ENCODE assay signal across 1 cellular context in the genomic region with DNA sequence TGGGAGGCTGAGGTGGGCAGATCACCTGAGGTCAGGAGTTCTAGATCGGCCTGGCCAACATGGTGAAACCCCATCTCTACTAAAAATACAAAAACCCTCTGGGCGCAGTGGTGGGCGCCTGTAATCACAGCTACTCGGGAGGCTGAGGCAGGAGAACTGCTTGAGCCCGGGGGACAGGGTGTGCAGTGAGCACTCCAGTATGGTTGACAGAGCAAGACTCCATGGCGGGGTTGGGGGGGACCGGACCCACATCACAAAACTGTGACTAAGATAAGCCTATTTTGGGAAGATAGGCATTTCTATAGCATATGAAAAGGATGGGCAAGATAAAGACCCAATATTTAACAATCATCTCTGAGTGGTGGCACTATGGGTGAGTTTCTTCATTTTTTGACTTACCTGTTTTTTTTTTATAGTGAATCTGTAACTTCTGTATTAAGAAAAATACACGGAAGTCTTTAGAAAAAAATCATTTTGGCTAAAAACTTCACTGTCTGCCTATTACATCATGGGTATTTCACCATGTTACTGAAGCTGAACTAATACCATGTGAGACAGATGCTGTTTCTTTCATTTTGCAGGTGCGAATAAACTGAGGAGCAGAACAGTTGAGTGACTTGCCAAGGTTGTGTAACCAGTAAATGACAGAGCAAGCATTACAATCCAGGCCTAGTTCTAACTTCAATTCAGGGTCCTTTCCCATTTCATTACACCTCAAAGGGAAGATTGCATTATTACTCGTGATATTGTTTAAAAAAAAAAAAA.
A peak's percentile ranks its signal among the peaks of the same experiment; 100 is the strongest.
TF ChIP-seq lines count a peak whose summit lies in the region.

No MANE protein-coding gene starts in this region.

TF ChIP-seq in K562, 482 proteins besides CTCF, POLR2A, EP300 and RAD21:
- 0 out of 2 replicates have a peak, but pooled peaks have one; percentile 40 for TF ChIP-seq CEBPG (CRISPR knock-in tag; IDR thresholded peaks at IDR 0.05)
- TF ChIP-seq CEBPG (tag; conservative IDR thresholded peaks at IDR 0.05 in 1 of 2, IDR thresholded peaks at IDR 0.05 in 1 of 2): peak; percentile 45 to 58; a peak in 3 of 4 replicates
- TF ChIP-seq KDM4B (IDR thresholded peaks at IDR 0.05; ENCODE audit: borderline replicate concordance in 2 of 2, low read depth in 1 of 2): no peak
- TF ChIP-seq NR2F6 (CRISPR knock-in tag; IDR thresholded peaks at IDR 0.05): no peak
- TF ChIP-seq RBM22 (IDR thresholded peaks at IDR 0.05; ENCODE audit: low read depth, low read length, poor library complexity, severe bottlenecking): no peak
- TF ChIP-seq, protein P1, sequence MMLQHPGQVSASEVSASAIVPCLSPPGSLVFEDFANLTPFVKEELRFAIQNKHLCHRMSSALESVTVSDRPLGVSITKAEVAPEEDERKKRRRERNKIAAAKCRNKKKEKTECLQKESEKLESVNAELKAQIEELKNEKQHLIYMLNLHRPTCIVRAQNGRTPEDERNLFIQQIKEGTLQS (IDR thresholded peaks at IDR 0.05): 0 out of 2 replicates have a peak, but pooled peaks have one; percentile 14
- TF ChIP-seq, protein P1 (CRISPR knock-in tag; conservative IDR thresholded peaks at IDR 0.05): no peak
- no peak for TF ChIP-seq SRF (CRISPR knock-in tag; IDR thresholded peaks at IDR 0.05)
- no peak for TF ChIP-seq TSC22D4 (tag; IDR thresholded peaks at IDR 0.05)
- TF ChIP-seq MTA2 (IDR thresholded peaks at IDR 0.05; ENCODE audit: low read depth): no peak
- no peak for TF ChIP-seq NCOA1 (IDR thresholded peaks at IDR 0.05; ENCODE audit: low read depth)
- no peak for TF ChIP-seq FUS (optimal IDR thresholded peaks at IDR 0.05; ENCODE audit: low read depth, low read length)
- TF ChIP-seq TAF15 (IDR thresholded peaks at IDR 0.05; ENCODE audit: low read depth, low read length): no peak
- TF ChIP-seq EWSR1 (IDR thresholded peaks at IDR 0.05; ENCODE audit: borderline replicate concordance, low read depth, partially characterized antibody): no peak
- no peak for TF ChIP-seq GTF2F1 (IDR thresholded peaks at IDR 0.05; ENCODE audit: low read depth, low read length)
- TF ChIP-seq MAFK (IDR thresholded peaks at IDR 0.05; ENCODE audit: low read length): no peak
TF ChIP-seq in K562: peak in this region for 2.
